In the genomic region with DNA sequence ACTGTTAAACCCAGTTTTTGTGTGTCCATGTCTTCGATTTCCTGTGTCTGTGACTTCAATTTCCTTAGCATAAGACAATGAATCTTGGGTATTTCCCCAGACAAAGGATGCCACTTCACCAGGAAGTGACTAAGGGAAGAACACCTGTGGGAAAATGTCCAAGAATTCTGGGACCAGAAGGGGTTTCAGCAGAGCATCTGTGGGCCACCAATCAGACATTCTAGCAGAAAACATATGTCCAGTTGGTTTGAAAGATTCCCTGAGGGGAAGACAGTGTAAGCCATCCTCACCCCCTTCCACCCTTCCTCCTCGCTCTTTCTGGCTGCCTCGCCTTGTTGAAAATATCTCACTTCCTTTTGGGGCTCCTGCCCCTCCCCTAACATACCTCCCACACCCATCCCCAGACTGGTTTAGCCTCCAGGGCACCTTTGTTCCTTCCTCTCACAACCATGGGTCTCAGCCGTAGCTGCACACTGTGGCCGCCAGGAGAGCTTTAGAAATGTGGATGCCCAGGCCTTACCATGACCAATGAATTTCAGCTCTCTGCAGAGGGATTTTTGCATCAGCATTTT, we compare ENCODE assay signal across 8 cellular contexts. TPM values are rescaled to one million over a fixed set of nuclear protein-coding genes. Genes with fewer than 3 reads are reported as not detected.
DNase-seq lines count a peak whose midpoint lies in the region; ATAC-seq and TF ChIP-seq lines count a peak whose summit lies in the region.

No MANE protein-coding gene starts in this region.

- peak overlapping the region; percentile 58 for H3K27ac ChIP-seq in CD4-positive, CD25-positive, alpha-beta regulatory T cell (ENCODE audit: insufficient read depth, low read length, poor library complexity, severe bottlenecking)
- no peak overlapping the region for H3K27ac ChIP-seq in testis

- no peaks in the 10 kb centered on the region for H3K27me3 ChIP-seq in CD4-positive, CD25-positive, alpha-beta regulatory T cell (ENCODE audit: control insufficient read depth, insufficient read depth, low read length)
- H3K27me3 ChIP-seq in testis, result no peaks in the 10 kb centered on the region

- peaks cover 0 to 4% (median 0%) of the 10 kb centered on the region in 7 donors for H3K9me3 Mint-ChIP-seq in CD4-positive, CD25-positive, alpha-beta regulatory T cell
- no peaks in the 10 kb centered on the region for H3K9me3 Mint-ChIP-seq in neural crest cell

- no peak for TF ChIP-seq POLR2A in testis (IDR thresholded peaks at IDR 0.05)

- no peaks in the 10 kb centered on the region for H3K9me3 ChIP-seq in CD4-positive, CD25-positive, alpha-beta regulatory T cell (ENCODE audit: control insufficient read depth in 2 of 2, low read length in 2 of 2)
- no peaks in the 10 kb centered on the region for H3K9me3 ChIP-seq in testis

- intact Hi-C loops in testis (cut with DNase I; ENCODE audit: low total_unique reads), result no loop called here

- peak; percentile 70 to 73 for ATAC-seq in CD4-positive, CD25-positive, alpha-beta regulatory T cell (ENCODE audit: low read depth in 2 of 2)
- peak; percentile 63 for ATAC-seq in GM19452 (IDR thresholded peaks at IDR 0.05; ENCODE audit: unreplicated experiment)

- peak; percentile 39 for TF ChIP-seq CTCF in neural crest cell (conservative IDR thresholded peaks at IDR 0.05)
- TF ChIP-seq CTCF in testis (IDR thresholded peaks at IDR 0.05), result no peak

- peaks cover 11% of the 10 kb centered on the region for H3K36me3 ChIP-seq in CD4-positive, CD25-positive, alpha-beta regulatory T cell (ENCODE audit: control insufficient read depth, insufficient read depth, low read length)
- H3K36me3 ChIP-seq in testis (ENCODE audit: low read depth, missing control alignments), result no peaks in the 10 kb centered on the region

- H3K4me3 Mint-ChIP-seq in CD4-positive, CD25-positive, alpha-beta regulatory T cell, result peak overlapping the region; percentile 2 to 89 (median 54)
- H3K4me3 Mint-ChIP-seq in neural crest cell, result no peak overlapping the region

- peak overlapping the region; percentile 58 for H3K4me3 ChIP-seq in CD4-positive, CD25-positive, alpha-beta regulatory T cell (ENCODE audit: low read depth, low read length)
- H3K4me3 ChIP-seq in testis, result no peak overlapping the region

- H3K27me3 Mint-ChIP-seq in CD4-positive, CD25-positive, alpha-beta regulatory T cell, result no peaks in the 10 kb centered on the region
- no peaks in the 10 kb centered on the region for H3K27me3 Mint-ChIP-seq in neural crest cell (ENCODE audit: low read depth)

- H3K36me3 Mint-ChIP-seq in CD4-positive, CD25-positive, alpha-beta regulatory T cell, result peaks cover 12% of the 10 kb centered on the region
- peaks cover 6% of the 10 kb centered on the region for H3K36me3 Mint-ChIP-seq in neural crest cell (ENCODE audit: low read depth)

- 77 to 87% methylated on average over 5 of the region's 5 CpGs for WGBS in testis, 2 donors

- peak in 2 of 3 donors; percentile 36 to 88 for DNase-seq in CD4-positive, CD25-positive, alpha-beta regulatory T cell
- DNase-seq in KG1 (lab: John Stamatoyannopoulos, UW) (peak; percentile 38), neural crest cell (ENCODE audit: low read depth, low spot score) (no peak), SHP77 treated with DMSO at 0.1 percent for 48 hours (lab: John Stamatoyannopoulos, UW) (no peak), testis (no peak), dedifferentiated amniotic fluid mesenchymal stem cell (ENCODE audit: extremely low spot score) (no peak)
- peak; percentile 35 for DNase-seq in activated T-cell treated with anti-CD3 and anti-CD28 coated beads, Interleukin-2, amount 50 U/mL, for 1 hour

- H3K4me1 Mint-ChIP-seq in CD4-positive, CD25-positive, alpha-beta regulatory T cell, result peaks cover 17 to 65% (median 43%) of the 10 kb centered on the region in 4 donors
- peaks cover 6% of the 10 kb centered on the region for H3K4me1 Mint-ChIP-seq in neural crest cell

- peaks cover 32% of the 10 kb centered on the region for H3K4me1 ChIP-seq in CD4-positive, CD25-positive, alpha-beta regulatory T cell (ENCODE audit: control insufficient read depth, insufficient read depth, low read length, poor library complexity, severe bottlenecking)
- H3K4me1 ChIP-seq in testis, result peaks cover 16% of the 10 kb centered on the region

- H3K27ac Mint-ChIP-seq in CD4-positive, CD25-positive, alpha-beta regulatory T cell, result peak overlapping the region; percentile 93 to 94 (median 94)
- no peak overlapping the region for H3K27ac Mint-ChIP-seq in neural crest cell (ENCODE audit: unreplicated experiment)

RNA-seq across cellular contexts. Expression of gene IFNAR1, which starts 25.5 kb away (rescaled TPM):
- total RNA-seq in CD4-positive, CD25-positive, alpha-beta regulatory T cell, result 23.9 TPM
- polyA plus RNA-seq in CD4-positive, CD25-positive, alpha-beta regulatory T cell, result 10 to 100 TPM; 61.7 to 93.8 (median 68.4) TPM
- total RNA-seq in neural crest cell, result 18.0 and 18.9 TPM in 2 replicates
- total RNA-seq in testis, result 10 to 100 TPM; 22.8 to 25.0 TPM
- polyA plus RNA-seq in testis (ENCODE audit: insufficient read depth, low read depth, low replicate concordance), result 22.1 TPM

RNA-seq across cellular contexts. Expression of gene IL10RB, which starts 33.1 kb away (rescaled TPM):
- total RNA-seq in CD4-positive, CD25-positive, alpha-beta regulatory T cell, result 30.9 TPM
- 100 to 1,000 TPM in 1 of 4 donors, 10 to 100 TPM in 3; 72.3 to 105 (median 84.9) TPM for polyA plus RNA-seq in CD4-positive, CD25-positive, alpha-beta regulatory T cell
- total RNA-seq in neural crest cell (5.8 and 7.1 TPM in 2 replicates), testis (10 to 100 TPM; 14.3 to 19.3 TPM)
- 14.4 TPM for polyA plus RNA-seq in testis (ENCODE audit: insufficient read depth, low read depth, low replicate concordance)

Comparison
In these comparisons a context has a peak if more than half of its experiments do, and no peak if none do; other contexts are left out.
1. DNase-seq: peak in CD4-positive, CD25-positive, alpha-beta regulatory T cell (2 of 3), KG1 (single experiment) and activated T-cell treated with anti-CD3 and anti-CD28 coated beads, Interleukin-2, amount 50 U/mL, for 1 hour (single experiment); none in neural crest cell (single experiment), SHP77 treated with DMSO at 0.1 percent for 48 hours (single experiment), testis (single experiment) and dedifferentiated amniotic fluid mesenchymal stem cell (single experiment).